In genomic region chr6:7978736-7979135, GRCh38 we compare ENCODE assay signal across 11 cellular contexts.
A peak's percentile ranks its signal among the peaks of the same experiment; 100 is the strongest.
DNase-seq lines count a peak whose midpoint lies in the region; ATAC-seq lines count a peak whose summit lies in the region.
"Had no signal": no experiment of that assay in that cellular context is flagged by ENCODE, and none has a peak within 500 bp of the region (broad histone marks: within the 10 kb centered on the region; RNA-seq: fewer than 3 reads in every experiment).

No MANE protein-coding gene starts in this region.

- peak; percentile 14 for DNase-seq in ACHN
- DNase-seq in OCI-M1 (lab: John Stamatoyannopoulos, UW): peak; percentile 82
- DNase-seq in Ammon's horn (ENCODE audit: low spot score): no peak
- no peak for DNase-seq in SIG-M5 (lab: John Stamatoyannopoulos, UW)
- DNase-seq in LoVo (ENCODE audit: low spot score): no peak
- DNase-seq: head of caudate nucleus, small intestine had no signal

- ATAC-seq in GM19328 (IDR thresholded peaks at IDR 0.05; ENCODE audit: unreplicated experiment) (peak; percentile 66), HG03280 (IDR thresholded peaks at IDR 0.05; ENCODE audit: unreplicated experiment) (peak; percentile 64), HG03108 (IDR thresholded peaks at IDR 0.05; ENCODE audit: unreplicated experiment) (no peak)
- ATAC-seq: HCT116 had no signal

- in situ Hi-C loops in ACHN (cut with HindIII; ENCODE audit: low pct_ligation_motif_present, low pct_unique_long_range_greater_than_20kb, low sequenced_read_pairs): no loop called here

Comparison
In these comparisons a context has a peak if more than half of its experiments do, and no peak if none do; other contexts are left out.
1. DNase-seq: peak in ACHN (single experiment) and OCI-M1 (single experiment); none in Ammon's horn (single experiment), SIG-M5 (single experiment) and LoVo (single experiment).